In the genomic region with DNA sequence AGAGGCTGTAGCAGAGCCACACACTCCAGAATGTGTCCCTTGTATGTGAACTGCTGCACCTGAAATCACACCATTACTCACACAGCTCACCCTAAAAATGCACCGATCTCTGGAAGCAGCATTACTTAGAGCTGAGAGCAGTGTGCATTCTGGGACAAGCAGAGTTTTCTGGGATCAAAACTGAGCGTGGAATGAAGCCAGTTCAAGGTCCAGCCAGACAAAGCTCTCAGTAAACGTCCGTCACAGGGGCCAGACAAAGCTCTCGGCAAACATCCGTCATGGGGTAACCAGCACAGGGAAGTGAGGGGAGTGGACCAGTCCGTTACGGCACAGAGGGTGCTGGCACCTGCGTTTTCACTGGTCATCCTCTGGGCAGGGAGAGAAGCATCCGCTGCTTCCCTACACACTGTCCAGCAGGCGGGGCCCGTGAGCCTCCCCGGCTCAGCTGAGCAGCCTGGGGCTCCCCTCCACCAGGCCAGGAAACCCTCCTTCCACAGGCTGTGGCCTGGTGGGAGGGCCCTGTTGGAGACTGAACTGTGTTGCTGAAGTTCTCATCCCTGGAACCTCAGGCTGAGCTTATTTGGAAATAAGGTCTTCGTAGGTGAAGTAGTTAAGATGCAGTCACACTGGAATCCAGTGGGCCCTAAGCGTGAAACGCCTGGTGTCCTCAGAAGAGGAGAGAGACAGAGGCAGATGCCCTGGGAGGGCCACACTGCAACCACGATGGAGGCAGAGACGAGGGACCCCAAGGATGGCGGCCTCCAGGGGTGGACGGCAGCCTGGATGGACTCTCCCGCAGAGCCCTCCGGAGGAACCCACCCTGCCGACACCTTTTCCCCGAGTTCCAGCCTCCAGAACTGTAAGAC, we compare ENCODE assay signal across 9 cellular contexts.
DNase-seq lines count a peak whose midpoint lies in the region; ATAC-seq and TF ChIP-seq lines count a peak whose summit lies in the region.
"Had no signal": no experiment of that assay in that cellular context is flagged by ENCODE, and none has a peak within 500 bp of the region (broad histone marks: within the 10 kb centered on the region; RNA-seq: fewer than 3 reads in every experiment).

No MANE protein-coding gene starts in this region.

- peak; percentile 22; the same call in 1 of the 2 replicates for TF ChIP-seq RAD21 in Ishikawa (IDR thresholded peaks at IDR 0.05; ENCODE audit: low read depth)

- no peaks in the 10 kb centered on the region for H3K9me3 Mint-ChIP-seq in neural crest cell
- H3K9me3 Mint-ChIP-seq: IgD-negative memory B cell had no signal

- no peak for ATAC-seq in GM19035 (IDR thresholded peaks at IDR 0.05; ENCODE audit: unreplicated experiment)

- H3K27me3 Mint-ChIP-seq in neural crest cell (ENCODE audit: low read depth): no peaks in the 10 kb centered on the region
- H3K27me3 Mint-ChIP-seq: IgD-negative memory B cell had no signal

- no peaks in the 10 kb centered on the region for H3K4me1 Mint-ChIP-seq in neural crest cell
- H3K4me1 Mint-ChIP-seq: IgD-negative memory B cell had no signal

- peak; percentile 12 for DNase-seq in D341Med (ENCODE audit: low spot score)
- DNase-seq in cerebellar cortex (ENCODE audit: low spot score): peak; percentile 53
- peak; percentile 40 for DNase-seq in neural crest cell (ENCODE audit: low read depth, low spot score)
- DNase-seq in activated gamma-delta T cell (lab: John Stamatoyannopoulos, UW): no peak
- no peak for DNase-seq in NCI-H1092 treated with DMSO at 0.1 percent for 48 hours (lab: John Stamatoyannopoulos, UW)
- DNase-seq in kidney glomerular epithelial cell (lab: John Stamatoyannopoulos, UW): no peak

- H3K27ac Mint-ChIP-seq in neural crest cell (ENCODE audit: unreplicated experiment): peak overlapping the region; percentile 22

- peak; percentile 68 for TF ChIP-seq CTCF in neural crest cell (conservative IDR thresholded peaks at IDR 0.05)

- TF ChIP-seq EP300 in Ishikawa (IDR thresholded peaks at IDR 0.05; ENCODE audit: borderline replicate concordance): no peak

- no peak overlapping the region for H3K4me3 Mint-ChIP-seq in neural crest cell
- H3K4me3 Mint-ChIP-seq: IgD-negative memory B cell had no signal

- no peaks in the 10 kb centered on the region for H3K36me3 Mint-ChIP-seq in neural crest cell (ENCODE audit: low read depth)
- H3K36me3 Mint-ChIP-seq: IgD-negative memory B cell had no signal

TF ChIP-seq in Ishikawa, 13 proteins besides CTCF, POLR2A, EP300 and RAD21:
- no peak for TF ChIP-seq FOXM1 (IDR thresholded peaks at IDR 0.05; ENCODE audit: borderline replicate concordance, low read depth)
- no peak for TF ChIP-seq YY1 (IDR thresholded peaks at IDR 0.05; ENCODE audit: low read depth)
- TF ChIP-seq, protein P1, sequence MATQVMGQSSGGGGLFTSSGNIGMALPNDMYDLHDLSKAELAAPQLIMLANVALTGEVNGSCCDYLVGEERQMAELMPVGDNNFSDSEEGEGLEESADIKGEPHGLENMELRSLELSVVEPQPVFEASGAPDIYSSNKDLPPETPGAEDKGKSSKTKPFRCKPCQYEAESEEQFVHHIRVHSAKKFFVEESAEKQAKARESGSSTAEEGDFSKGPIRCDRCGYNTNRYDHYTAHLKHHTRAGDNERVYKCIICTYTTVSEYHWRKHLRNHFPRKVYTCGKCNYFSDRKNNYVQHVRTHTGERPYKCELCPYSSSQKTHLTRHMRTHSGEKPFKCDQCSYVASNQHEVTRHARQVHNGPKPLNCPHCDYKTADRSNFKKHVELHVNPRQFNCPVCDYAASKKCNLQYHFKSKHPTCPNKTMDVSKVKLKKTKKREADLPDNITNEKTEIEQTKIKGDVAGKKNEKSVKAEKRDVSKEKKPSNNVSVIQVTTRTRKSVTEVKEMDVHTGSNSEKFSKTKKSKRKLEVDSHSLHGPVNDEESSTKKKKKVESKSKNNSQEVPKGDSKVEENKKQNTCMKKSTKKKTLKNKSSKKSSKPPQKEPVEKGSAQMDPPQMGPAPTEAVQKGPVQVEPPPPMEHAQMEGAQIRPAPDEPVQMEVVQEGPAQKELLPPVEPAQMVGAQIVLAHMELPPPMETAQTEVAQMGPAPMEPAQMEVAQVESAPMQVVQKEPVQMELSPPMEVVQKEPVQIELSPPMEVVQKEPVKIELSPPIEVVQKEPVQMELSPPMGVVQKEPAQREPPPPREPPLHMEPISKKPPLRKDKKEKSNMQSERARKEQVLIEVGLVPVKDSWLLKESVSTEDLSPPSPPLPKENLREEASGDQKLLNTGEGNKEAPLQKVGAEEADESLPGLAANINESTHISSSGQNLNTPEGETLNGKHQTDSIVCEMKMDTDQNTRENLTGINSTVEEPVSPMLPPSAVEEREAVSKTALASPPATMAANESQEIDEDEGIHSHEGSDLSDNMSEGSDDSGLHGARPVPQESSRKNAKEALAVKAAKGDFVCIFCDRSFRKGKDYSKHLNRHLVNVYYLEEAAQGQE (IDR thresholded peaks at IDR 0.05; ENCODE audit: low read depth): no peak
- no peak for TF ChIP-seq ZBTB7A (IDR thresholded peaks at IDR 0.05; ENCODE audit: low read depth)
- TF ChIP-seq TAF1 (IDR thresholded peaks at IDR 0.05; ENCODE audit: low read depth): no peak
- no peak for TF ChIP-seq CEBPB (IDR thresholded peaks at IDR 0.05)

Comparison
In these comparisons a context has a peak if more than half of its experiments do, and no peak if none do; other contexts are left out.
1. DNase-seq: peak in D341Med (single experiment), cerebellar cortex (single experiment) and neural crest cell (single experiment); none in activated gamma-delta T cell (single experiment), NCI-H1092 treated with DMSO at 0.1 percent for 48 hours (single experiment) and kidney glomerular epithelial cell (single experiment).